In genomic region chr10:49926-50325, GRCh38 we compare ENCODE assay signal across 17 cellular contexts. TPM values are rescaled to one million over a fixed set of nuclear protein-coding genes. Genes with fewer than 3 reads are reported as not detected.
"Had no signal": no experiment of that assay in that cellular context is flagged by ENCODE, and none has a peak within 500 bp of the region (broad histone marks: within the 10 kb centered on the region; RNA-seq: fewer than 3 reads in every experiment).

No MANE protein-coding gene starts in this region.

RNA-seq across cellular contexts. Expression of gene TUBB8, which starts 0.8 kb away (rescaled TPM):
- total RNA-seq: activated CD4-positive, alpha-beta memory T cell treated with anti-CD3 and anti-CD28 coated beads for 36 hours; activated CD4-positive, alpha-beta T cell treated with anti-CD3 and anti-CD28 coated beads for 36 hours; activated CD8-positive, alpha-beta memory T cell treated with anti-CD3 and anti-CD28 coated beads for 36 hours; activated CD8-positive, alpha-beta T cell treated with anti-CD3 and anti-CD28 coated beads for 36 hours; activated naive CD4-positive, alpha-beta T cell treated with anti-CD3 and anti-CD28 coated beads for 36 hours; activated naive CD8-positive, alpha-beta T cell treated with anti-CD3 and anti-CD28 coated beads for 36 hours; activated T-cell treated with anti-CD3 and anti-CD28 coated beads, Interleukin-2, amount 50 U/mL, for 4 hours; activated T-cell treated with anti-CD3 and anti-CD28 coated beads, Interleukin-2, amount 50 U/mL, for 72 hours; activated T-helper 1 cell treated with anti-CD3 and anti-CD28 coated beads, Interleukin-12 subunit alpha, Interleukin-12 subunit beta, Interleukin-2, Interleukin-4 antibody, amounts not matched to agents 30 ng/mL and 10 ng/mL and 1 ng/mL, durations not matched to agents 14 hours and 24 hours and 36 hours; activated T-helper 17 cell treated with anti-CD3 and anti-CD28 coated beads, Interleukin-2, amount 50 U/mL, for 72 hours; aorta; astrocyte; T-cell; T-helper 1 cell treated with Interleukin-12 subunit alpha and Interleukin-12 subunit beta and Interleukin-4 antibody, amounts not matched to agents 30 ng/mL and 1 ng/mL, for 36 hours; T-helper 17 cell; T-helper 2 cell treated with Interferon-gamma antibody and Interleukin-4, amounts not matched to agents 100 ng/mL and 5 ng/mL, for 36 hours had no signal
- polyA plus RNA-seq: aorta, cardiac muscle cell had no signal
